8 cellular contexts compared by ENCODE assay signal in the genomic region with DNA sequence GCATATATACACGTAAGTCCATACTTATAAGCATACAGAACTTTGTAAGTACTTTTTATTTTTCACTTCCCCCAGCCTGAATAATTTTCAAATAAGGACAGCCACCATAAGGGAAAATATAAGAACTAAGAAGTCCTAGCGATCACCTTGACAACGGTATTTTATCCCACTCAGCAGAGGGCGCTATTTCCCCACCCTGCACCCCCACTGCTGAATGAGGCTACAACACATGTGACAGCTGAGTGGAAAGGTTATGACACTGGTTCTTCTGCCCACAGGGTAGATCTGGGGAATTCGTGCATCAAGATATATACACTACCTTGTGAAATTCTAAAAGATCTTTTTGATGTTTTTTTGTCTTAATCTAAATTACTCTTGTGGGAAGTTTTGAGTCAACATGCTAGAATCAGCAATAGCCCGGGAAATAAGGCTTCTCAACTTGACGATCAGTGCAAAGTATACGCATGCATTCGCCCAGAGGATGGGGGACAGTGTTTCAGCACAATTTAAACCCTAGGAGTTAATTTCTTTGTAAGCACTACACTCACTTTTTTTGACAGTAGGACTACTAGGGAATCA.
DNase-seq lines count a peak whose midpoint lies in the region; ATAC-seq and TF ChIP-seq lines count a peak whose summit lies in the region.

No MANE protein-coding gene starts in this region.

- WGBS in stomach, 5 donors, result 42 to 54% (median 48%) methylated on average over 9 of the region's 9 CpGs

- CTCF ChIA-PET in HEK293 (lab: Yijun Ruan, JAX), result interaction anchor here (0.6 to 2.9 kb wide), 8 partner anchors 10 to 790 kb away, joined by 3 to 13 read pairs (median 3); no protein-coding TSS in a partner anchor

- POLR2A ChIA-PET in HEK293 (lab: Yijun Ruan, JAX), result no interaction called here
- POLR2A ChIA-PET in naive thymus-derived CD8-positive, alpha-beta T cell (lab: Charles Lee), result no interaction called here

- intact Hi-C loops in stomach (cut with DNase I; ENCODE audit: low total_unique reads), result no loop called here

- no peak overlapping the region for H3K27ac Mint-ChIP-seq in effector memory CD8-positive, alpha-beta T cell
- no peak overlapping the region for H3K27ac Mint-ChIP-seq in naive thymus-derived CD8-positive, alpha-beta T cell

- TF ChIP-seq CTCF in GM12874 (IDR thresholded peaks at IDR 0.05; ENCODE audit: insufficient read depth, low read depth, low read length), result peak; percentile 75
- TF ChIP-seq CTCF in HEK293 (tag by site-specific recombination; IDR thresholded peaks at IDR 0.05), result peak; percentile 40; the same call in 1 of the 2 replicates
- peak in 5 of 7 experiments; percentile 9 to 56 (median 36) for TF ChIP-seq CTCF in stomach (IDR thresholded peaks at IDR 0.05)

- H3K4me3 Mint-ChIP-seq in effector memory CD8-positive, alpha-beta T cell, result no peak overlapping the region
- no peak overlapping the region for H3K4me3 Mint-ChIP-seq in naive thymus-derived CD8-positive, alpha-beta T cell

- peaks cover 0 to 2% of the 10 kb centered on the region in 2 donors for H3K4me1 Mint-ChIP-seq in effector memory CD8-positive, alpha-beta T cell (ENCODE audit: low read depth in 2 of 2)
- no peaks in the 10 kb centered on the region for H3K4me1 Mint-ChIP-seq in naive thymus-derived CD8-positive, alpha-beta T cell

- no peak for TF ChIP-seq POLR2A in stomach (IDR thresholded peaks at IDR 0.05)

- no peaks in the 10 kb centered on the region for H3K36me3 ChIP-seq in HEK293 (ENCODE audit: control insufficient read depth in 2 of 2, insufficient read depth in 1 of 2, low read length in 2 of 2)
- no peaks in the 10 kb centered on the region for H3K36me3 ChIP-seq in stomach

- H3K27me3 ChIP-seq in stomach, result no peaks in the 10 kb centered on the region

- no peak for TF ChIP-seq EP300 in stomach (IDR thresholded peaks at IDR 0.05)

- peaks cover 23 to 24% of the 10 kb centered on the region in 2 donors for H3K27me3 Mint-ChIP-seq in effector memory CD8-positive, alpha-beta T cell
- peaks cover 7 to 12% (median 9%) of the 10 kb centered on the region in 5 donors for H3K27me3 Mint-ChIP-seq in naive thymus-derived CD8-positive, alpha-beta T cell

- H3K9me3 ChIP-seq in HEK293 (ENCODE audit: control insufficient read depth, insufficient read depth, low read depth, low read length), result no peaks in the 10 kb centered on the region
- no peaks in the 10 kb centered on the region for H3K9me3 ChIP-seq in stomach

- ATAC-seq in effector memory CD8-positive, alpha-beta T cell (replicated peaks), result peak; percentile 71
- peak; percentile 57 to 68 for ATAC-seq in naive thymus-derived CD8-positive, alpha-beta T cell
- ATAC-seq in GM18870 (IDR thresholded peaks at IDR 0.05; ENCODE audit: unreplicated experiment), result no peak

- no peaks in the 10 kb centered on the region for H3K9me3 Mint-ChIP-seq in effector memory CD8-positive, alpha-beta T cell
- H3K9me3 Mint-ChIP-seq in naive thymus-derived CD8-positive, alpha-beta T cell, result no peaks in the 10 kb centered on the region

- H3K4me1 ChIP-seq in HEK293 (ENCODE audit: control insufficient read depth, insufficient read depth, low read length) (no peaks in the 10 kb centered on the region), stomach (no peaks in the 10 kb centered on the region)

- no peak overlapping the region for H3K27ac ChIP-seq in HEK293 (ENCODE audit: extremely low read depth, low read depth, low read length)
- no peak overlapping the region for H3K27ac ChIP-seq in stomach

- no peaks in the 10 kb centered on the region for H3K36me3 Mint-ChIP-seq in effector memory CD8-positive, alpha-beta T cell (ENCODE audit: insufficient read depth)
- no peaks in the 10 kb centered on the region for H3K36me3 Mint-ChIP-seq in naive thymus-derived CD8-positive, alpha-beta T cell

- H3K4me3 ChIP-seq in HEK293 (ENCODE audit: low read depth, low read length) (no peak overlapping the region), stomach (no peak overlapping the region)

- DNase-seq in NCI-H146 treated with DMSO at 0.1 percent for 48 hours (lab: John Stamatoyannopoulos, UW; ENCODE audit: unreplicated experiment) (peak; percentile 27), stomach (peak; percentile 35)
- peak; percentile 56 for DNase-seq in activated CD4-positive, alpha-beta T cell treated with anti-CD3 and anti-CD28 coated beads, Interleukin-2, amount 50 U/mL, for 1 hour
- DNase-seq in effector memory CD8-positive, alpha-beta T cell, result peak; percentile 45 to 62 (median 50)
- peak; percentile 26 to 66 (median 46) for DNase-seq in naive thymus-derived CD8-positive, alpha-beta T cell

TF ChIP-seq in HEK293, 187 proteins besides CTCF, POLR2A, EP300 and RAD21:
- TF ChIP-seq ZNF654 (tag by site-specific recombination; IDR thresholded peaks at IDR 0.05; ENCODE audit: low read depth) (peak; percentile 56), ZNF426 (tag by site-specific recombination; IDR thresholded peaks at IDR 0.05) (no peak)
